Comparison of ENCODE assay signal across 1 cellular context in the genomic region with DNA sequence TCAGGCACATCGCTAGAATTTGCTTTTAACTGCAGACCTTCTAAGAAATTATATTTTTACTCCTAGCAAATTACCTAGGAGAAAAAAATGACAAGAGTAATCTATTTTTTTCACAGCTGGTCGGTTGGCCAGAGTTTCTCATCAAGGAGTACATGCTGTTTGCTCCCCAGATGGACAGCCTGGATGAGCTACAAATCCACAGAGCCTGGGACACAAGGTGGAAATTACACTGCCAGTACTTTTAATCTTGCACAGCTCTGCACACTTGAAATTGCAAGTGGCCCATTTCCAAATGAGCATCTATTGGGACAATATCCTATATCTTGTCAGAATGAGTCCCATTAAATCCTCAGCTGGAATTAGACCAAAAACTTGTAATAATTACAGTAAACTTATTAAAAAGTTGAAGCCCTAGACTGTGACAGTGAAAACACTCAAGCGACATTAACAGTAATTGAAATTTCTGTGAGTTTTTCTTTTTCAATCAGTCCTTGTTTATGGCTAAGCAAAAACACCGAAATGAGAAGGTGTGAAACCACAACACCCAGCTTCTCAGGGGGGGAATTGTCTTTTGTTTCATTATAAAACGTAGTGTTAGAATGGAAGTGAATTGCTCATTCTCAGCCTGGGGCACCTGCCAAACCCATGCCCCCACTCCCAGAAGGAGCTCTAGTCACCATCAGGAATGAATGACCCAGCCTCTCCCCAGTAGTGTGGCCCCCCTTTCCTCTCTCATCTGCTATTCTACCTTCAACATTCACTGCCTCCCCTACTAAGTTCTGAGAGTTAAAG.
TF ChIP-seq lines count a peak whose summit lies in the region.

No MANE protein-coding gene starts in this region.

TF ChIP-seq in GM12878, 131 proteins besides CTCF, POLR2A, EP300 and RAD21 (continued from another document):
- TF ChIP-seq, protein P1, sequence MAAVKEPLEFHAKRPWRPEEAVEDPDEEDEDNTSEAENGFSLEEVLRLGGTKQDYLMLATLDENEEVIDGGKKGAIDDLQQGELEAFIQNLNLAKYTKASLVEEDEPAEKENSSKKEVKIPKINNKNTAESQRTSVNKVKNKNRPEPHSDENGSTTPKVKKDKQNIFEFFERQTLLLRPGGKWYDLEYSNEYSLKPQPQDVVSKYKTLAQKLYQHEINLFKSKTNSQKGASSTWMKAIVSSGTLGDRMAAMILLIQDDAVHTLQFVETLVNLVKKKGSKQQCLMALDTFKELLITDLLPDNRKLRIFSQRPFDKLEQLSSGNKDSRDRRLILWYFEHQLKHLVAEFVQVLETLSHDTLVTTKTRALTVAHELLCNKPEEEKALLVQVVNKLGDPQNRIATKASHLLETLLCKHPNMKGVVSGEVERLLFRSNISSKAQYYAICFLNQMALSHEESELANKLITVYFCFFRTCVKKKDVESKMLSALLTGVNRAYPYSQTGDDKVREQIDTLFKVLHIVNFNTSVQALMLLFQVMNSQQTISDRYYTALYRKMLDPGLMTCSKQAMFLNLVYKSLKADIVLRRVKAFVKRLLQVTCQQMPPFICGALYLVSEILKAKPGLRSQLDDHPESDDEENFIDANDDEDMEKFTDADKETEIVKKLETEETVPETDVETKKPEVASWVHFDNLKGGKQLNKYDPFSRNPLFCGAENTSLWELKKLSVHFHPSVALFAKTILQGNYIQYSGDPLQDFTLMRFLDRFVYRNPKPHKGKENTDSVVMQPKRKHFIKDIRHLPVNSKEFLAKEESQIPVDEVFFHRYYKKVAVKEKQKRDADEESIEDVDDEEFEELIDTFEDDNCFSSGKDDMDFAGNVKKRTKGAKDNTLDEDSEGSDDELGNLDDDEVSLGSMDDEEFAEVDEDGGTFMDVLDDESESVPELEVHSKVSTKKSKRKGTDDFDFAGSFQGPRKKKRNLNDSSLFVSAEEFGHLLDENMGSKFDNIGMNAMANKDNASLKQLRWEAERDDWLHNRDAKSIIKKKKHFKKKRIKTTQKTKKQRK (IDR thresholded peaks at IDR 0.05; ENCODE audit: low read depth, low read length): no peak
- TF ChIP-seq SIX5 (IDR thresholded peaks at IDR 0.05; ENCODE audit: low read depth, low read length, severe bottlenecking) (no peak), SRF (IDR thresholded peaks at IDR 0.05; ENCODE audit: low read depth in 2 of 2, low read length in 2 of 2) (no peak), MEF2A (IDR thresholded peaks at IDR 0.05; ENCODE audit: insufficient read depth, low read depth, low read length) (no peak), IRF5 (IDR thresholded peaks at IDR 0.05; ENCODE audit: borderline replicate concordance) (no peak)
- TF ChIP-seq, protein P2, sequence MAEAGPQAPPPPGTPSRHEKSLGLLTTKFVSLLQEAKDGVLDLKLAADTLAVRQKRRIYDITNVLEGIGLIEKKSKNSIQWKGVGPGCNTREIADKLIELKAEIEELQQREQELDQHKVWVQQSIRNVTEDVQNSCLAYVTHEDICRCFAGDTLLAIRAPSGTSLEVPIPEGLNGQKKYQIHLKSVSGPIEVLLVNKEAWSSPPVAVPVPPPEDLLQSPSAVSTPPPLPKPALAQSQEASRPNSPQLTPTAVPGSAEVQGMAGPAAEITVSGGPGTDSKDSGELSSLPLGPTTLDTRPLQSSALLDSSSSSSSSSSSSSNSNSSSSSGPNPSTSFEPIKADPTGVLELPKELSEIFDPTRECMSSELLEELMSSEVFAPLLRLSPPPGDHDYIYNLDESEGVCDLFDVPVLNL (IDR thresholded peaks at IDR 0.05; ENCODE audit: low read depth, low read length): no peak
